13 cellular contexts compared by ENCODE assay signal in genomic region chr2:24816884-24817283, GRCh38. TPM values are rescaled to one million over a fixed set of nuclear protein-coding genes. Genes with fewer than 3 reads are reported as not detected.
DNase-seq lines count a peak whose midpoint lies in the region; FAIRE-seq and TF ChIP-seq lines count a peak whose summit lies in the region.
"Had no signal": no experiment of that assay in that cellular context is flagged by ENCODE, and none has a peak within 500 bp of the region (broad histone marks: within the 10 kb centered on the region; RNA-seq: fewer than 3 reads in every experiment).

No MANE protein-coding gene starts in this region.

- peak overlapping the region; percentile 78 for H3K27ac ChIP-seq in osteoblast (ENCODE audit: low read depth, low read length)

- DNase-seq in D721Med (ENCODE audit: insufficient read length, low spot score) = peak; percentile 5
- DNase-seq in NCI-H226 = peak; percentile 85
- peak; percentile 49 for DNase-seq in epithelial cell of esophagus (ENCODE audit: low read depth)
- DNase-seq in osteoblast (ENCODE audit: insufficient read length, low spot score, missing footprints) = peak; percentile 91
- DNase-seq in SHP77 treated with DMSO at 0.1 percent for 48 hours (lab: John Stamatoyannopoulos, UW) = no peak
- DNase-seq in DMS79 (lab: John Stamatoyannopoulos, UW) = no peak
- no peak for DNase-seq in NCI-H2196 treated with DMSO at 0.1 percent for 48 hours (lab: John Stamatoyannopoulos, UW; ENCODE audit: unreplicated experiment)
- DNase-seq: activated CD4-positive, alpha-beta memory T cell treated with anti-CD3 and anti-CD28 coated beads for 36 hours; activated naive CD8-positive, alpha-beta T cell treated with anti-CD3 and anti-CD28 coated beads for 36 hours; effector memory CD4-positive, alpha-beta T cell; natural killer cell; NCI-H187; stimulated activated naive B cell treated with anti-CD40 and anti-IgM and Interleukin-4, amounts not matched to agents 10 μg/mL and 1 μg/mL and 100 μg/mL, for 72 hours had no signal

- H3K4me3 ChIP-seq in epithelial cell of esophagus (ENCODE audit: low read length) (no peak overlapping the region), osteoblast (ENCODE audit: insufficient read depth, low read length) (no peak overlapping the region)

- TF ChIP-seq CTCF in D721Med (IDR thresholded peaks at IDR 0.05; ENCODE audit: insufficient read depth, missing control alignments) (no peak), epithelial cell of esophagus (IDR thresholded peaks at IDR 0.05; ENCODE audit: insufficient read depth, low read depth, low read length, missing control alignments) (no peak), osteoblast (IDR thresholded peaks at IDR 0.05; ENCODE audit: extremely low read depth, low read depth, low read length) (no peak)

- H3K79me2 ChIP-seq in osteoblast (ENCODE audit: insufficient read depth, low read length) = peaks cover 41% of the 10 kb centered on the region

- no peaks in the 10 kb centered on the region for H3K27me3 ChIP-seq in osteoblast (ENCODE audit: insufficient read depth, low read length)

- H3K36me3 ChIP-seq in osteoblast (ENCODE audit: insufficient read depth, low read length) = peaks cover 48% of the 10 kb centered on the region

- H3K9me3 ChIP-seq in osteoblast (ENCODE audit: low read depth, low read length) = no peaks in the 10 kb centered on the region

- H3K4me2 ChIP-seq in osteoblast (ENCODE audit: insufficient read depth, low read length) = peak overlapping the region; percentile 3

- FAIRE-seq in D721Med (lab: Jason Lieb, UNC) = no peak

- no peaks in the 10 kb centered on the region for H4K20me1 ChIP-seq in osteoblast (ENCODE audit: insufficient read depth, low read length)

- peaks cover 22% of the 10 kb centered on the region for H3K4me1 ChIP-seq in osteoblast (ENCODE audit: insufficient read depth, low read length)

- peak overlapping the region; percentile 4 for H2AFZ ChIP-seq in osteoblast (ENCODE audit: low read length)

RNA-seq across cellular contexts. Expression of gene CENPO, which starts 23.7 kb away (rescaled TPM):
- 8.0 and 9.1 TPM in 2 replicates for total RNA-seq in osteoblast

RNA-seq across cellular contexts. Expression of gene PTRHD1, which starts 23.7 kb away (rescaled TPM):
- total RNA-seq in osteoblast = 21.5 and 25.0 TPM in 2 replicates

Comparison
In these comparisons a context has a peak if more than half of its experiments do, and no peak if none do; other contexts are left out.
1. DNase-seq: peak in D721Med (single experiment), NCI-H226 (single experiment), epithelial cell of esophagus (single experiment) and osteoblast (single experiment); none in SHP77 treated with DMSO at 0.1 percent for 48 hours (single experiment), DMS79 (single experiment) and NCI-H2196 treated with DMSO at 0.1 percent for 48 hours (single experiment).